In the genomic region with DNA sequence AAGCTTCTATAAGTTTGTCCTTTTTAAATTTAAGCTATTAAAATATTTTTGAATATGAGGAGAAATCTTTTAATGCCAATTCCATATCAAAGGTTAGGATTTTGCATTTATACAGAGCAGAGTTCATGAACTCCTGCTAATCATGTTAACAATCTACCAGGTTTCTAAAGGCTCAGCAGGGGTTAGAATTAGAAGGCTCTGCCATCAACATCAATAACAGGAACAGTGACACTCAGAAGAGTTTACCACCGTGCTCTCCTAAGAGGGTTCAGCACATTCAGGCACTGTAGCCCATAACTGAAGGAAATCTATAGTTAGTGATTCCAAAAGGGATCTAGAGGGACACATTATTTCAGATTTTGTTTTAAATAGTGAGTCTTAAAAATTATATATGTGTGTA, we compare ENCODE assay signal across 22 cellular contexts.
"Had no signal": no experiment of that assay in that cellular context is flagged by ENCODE, and none has a peak within 500 bp of the region (broad histone marks: within the 10 kb centered on the region; RNA-seq: fewer than 3 reads in every experiment).

No MANE protein-coding gene starts in this region.

- H3K9me3 Mint-ChIP-seq: activated T-helper 2 cell treated with anti-CD3 and anti-CD28 coated beads, Interferon-gamma antibody, Interleukin-2, Interleukin-4, amounts not matched to agents 10 μg/mL and 5 μg/mL and 100 μg/mL, durations not matched to agents 14 hours and 24 hours and 36 hours; central memory CD8-positive, alpha-beta T cell had no signal

- H3K4me3 ChIP-seq: left lung, lung, right lobe of liver, tibial nerve had no signal

- H3K36me3 ChIP-seq: left lung, right lobe of liver, tibial nerve had no signal

- H3K27me3 ChIP-seq: left lung, right lobe of liver, tibial nerve had no signal

- DNase-seq: activated CD4-positive, alpha-beta T cell treated with anti-CD3 and anti-CD28 coated beads for 36 hours; activated CD4-positive, CD25-positive, alpha-beta regulatory T cell; activated CD8-positive, alpha-beta memory T cell treated with anti-CD3 and anti-CD28 coated beads, Interleukin-2, amount 10 ng/mL, durations not matched to agents 7 days and 5 days; activated CD8-positive, alpha-beta T cell treated with anti-CD3 and anti-CD28 coated beads, Interleukin-2, amount 10 ng/mL, durations not matched to agents 7 days and 5 days; activated T-cell treated with anti-CD3 and anti-CD28 coated beads, Interleukin-2, amount 50 U/mL, for 48 hours; anterior cingulate cortex; endodermal cell; foreskin fibroblast; head of caudate nucleus; hypothalamus; kidney glomerular epithelial cell; left lung; right lobe of liver; stimulated activated CD4-positive, alpha-beta T cell treated with anti-CD3 and anti-CD28 coated beads, Interleukin-2, amount 100 ng/mL, for 48 hours; stimulated activated naive CD4-positive, alpha-beta T cell treated with Interleukin-2 at 50 U/mL for 16 hours had no signal

- H3K4me1 Mint-ChIP-seq: activated CD4-positive, alpha-beta T cell treated with anti-CD3 and anti-CD28 coated beads for 36 hours; activated CD8-positive, alpha-beta memory T cell treated with anti-CD3 and anti-CD28 coated beads, Interleukin-2, amount 10 ng/mL, durations not matched to agents 7 days and 5 days; central memory CD8-positive, alpha-beta T cell had no signal

- H3K36me3 Mint-ChIP-seq: activated CD8-positive, alpha-beta memory T cell treated with anti-CD3 and anti-CD28 coated beads, Interleukin-2, amount 10 ng/mL, durations not matched to agents 7 days and 5 days; activated naive CD8-positive, alpha-beta T cell had no signal

- H3K4me3 Mint-ChIP-seq: activated CD4-positive, alpha-beta T cell treated with anti-CD3 and anti-CD28 coated beads for 36 hours; activated CD8-positive, alpha-beta memory T cell treated with anti-CD3 and anti-CD28 coated beads, Interleukin-2, amount 10 ng/mL, durations not matched to agents 7 days and 5 days; activated CD8-positive, alpha-beta T cell treated with anti-CD3 and anti-CD28 coated beads, Interleukin-2, amount 10 ng/mL, durations not matched to agents 7 days and 5 days; activated naive CD8-positive, alpha-beta T cell; central memory CD8-positive, alpha-beta T cell; dendritic cell treated with granulocyte-macrophage colony-stimulating factor and Interleukin-4, amounts not matched to agents 40 ng/mL and 50 ng/mL, for 4 days; endodermal cell; nephron had no signal

- H3K27ac ChIP-seq: left lung, right lobe of liver, tibial nerve had no signal

- H3K9me3 ChIP-seq: right lobe of liver had no signal

- H3K27ac Mint-ChIP-seq: activated CD4-positive, alpha-beta T cell treated with anti-CD3 and anti-CD28 coated beads for 36 hours; activated CD8-positive, alpha-beta memory T cell treated with anti-CD3 and anti-CD28 coated beads, Interleukin-2, amount 10 ng/mL, durations not matched to agents 7 days and 5 days; activated CD8-positive, alpha-beta T cell treated with anti-CD3 and anti-CD28 coated beads, Interleukin-2, amount 10 ng/mL, durations not matched to agents 7 days and 5 days; activated naive CD8-positive, alpha-beta T cell; activated T-helper 2 cell treated with anti-CD3 and anti-CD28 coated beads, Interferon-gamma antibody, Interleukin-2, Interleukin-4, amounts not matched to agents 10 μg/mL and 5 μg/mL and 100 μg/mL, durations not matched to agents 14 hours and 24 hours and 36 hours; dendritic cell treated with granulocyte-macrophage colony-stimulating factor and Interleukin-4, amounts not matched to agents 40 ng/mL and 50 ng/mL, for 4 days; endodermal cell; nephron had no signal

- H3K27me3 Mint-ChIP-seq: activated CD4-positive, alpha-beta T cell treated with anti-CD3 and anti-CD28 coated beads for 36 hours; activated naive CD8-positive, alpha-beta T cell; dendritic cell treated with granulocyte-macrophage colony-stimulating factor and Interleukin-4, amounts not matched to agents 40 ng/mL and 50 ng/mL, for 4 days had no signal

- H3K4me1 ChIP-seq: left lung, right lobe of liver, tibial nerve had no signal
